In genomic region chr16:6531067-6531466, GRCh38 we compare ENCODE assay signal across 22 cellular contexts.
"Had no signal": no experiment of that assay in that cellular context is flagged by ENCODE, and none has a peak within 500 bp of the region (broad histone marks: within the 10 kb centered on the region; RNA-seq: fewer than 3 reads in every experiment).

No MANE protein-coding gene starts in this region.

- H3K4me3 ChIP-seq: colonic mucosa, coronary artery, dorsolateral prefrontal cortex, esophagus squamous epithelium, gastrocnemius medialis, gastroesophageal sphincter, heart left ventricle, heart right ventricle had no signal

- DNase-seq: colonic mucosa; cortex of kidney; dermis blood vessel endothelial cell; dorsolateral prefrontal cortex; effector CD4-positive, alpha-beta T cell; effector CD8-positive, alpha-beta T cell; effector memory CD4-positive, alpha-beta T cell; effector memory CD8-positive, alpha-beta T cell; endodermal cell; erythroblast; esophagus squamous epithelium; foreskin fibroblast; foreskin keratinocyte; foreskin melanocyte; gastrocnemius medialis; glutamatergic neuron; heart left ventricle; heart right ventricle had no signal

- H3K27ac ChIP-seq: colonic mucosa, coronary artery, dorsolateral prefrontal cortex, epithelial cell of prostate, esophagus squamous epithelium, foreskin keratinocyte, gastrocnemius medialis, gastroesophageal sphincter, heart left ventricle, heart right ventricle had no signal

- H3K36me3 ChIP-seq: colonic mucosa, esophagus squamous epithelium, gastrocnemius medialis, gastroesophageal sphincter, heart left ventricle, heart right ventricle had no signal

- H3K27me3 ChIP-seq: colonic mucosa, dorsolateral prefrontal cortex, esophagus squamous epithelium, foreskin keratinocyte, gastrocnemius medialis, heart left ventricle, heart right ventricle had no signal

- H3K4me1 ChIP-seq: colonic mucosa, esophagus squamous epithelium, foreskin keratinocyte, gastrocnemius medialis, gastroesophageal sphincter, heart left ventricle, heart right ventricle had no signal

- ATAC-seq: effector memory CD8-positive, alpha-beta T cell; esophagus mucosa; foreskin keratinocyte; gastrocnemius medialis; gastroesophageal sphincter; heart left ventricle; heart right ventricle had no signal

- H3K9me3 ChIP-seq: colonic mucosa, esophagus squamous epithelium, gastrocnemius medialis, gastroesophageal sphincter, heart left ventricle had no signal
